In genomic region chr6:83126807-83127206, GRCh38 we compare ENCODE assay signal across 1 cellular context.
TF ChIP-seq lines count a peak whose summit lies in the region.

No MANE protein-coding gene starts in this region.

TF ChIP-seq in K562, 482 proteins besides CTCF, POLR2A, EP300 and RAD21:
- TF ChIP-seq ZNF23 (CRISPR knock-in tag; IDR thresholded peaks at IDR 0.05) = no peak
- no peak for TF ChIP-seq TBP (optimal IDR thresholded peaks at IDR 0.05; ENCODE audit: low read depth, low read length)
- TF ChIP-seq HNRNPLL (IDR thresholded peaks at IDR 0.05; ENCODE audit: low read depth, low read length, poor library complexity, severe bottlenecking) = no peak
- TF ChIP-seq TEAD1 (CRISPR knock-in tag; IDR thresholded peaks at IDR 0.05) = no peak
- no peak for TF ChIP-seq ELK1 (CRISPR knock-in tag; IDR thresholded peaks at IDR 0.05)
- TF ChIP-seq KDM2B (CRISPR knock-in tag; IDR thresholded peaks at IDR 0.05) = no peak
- TF ChIP-seq MAFF (IDR thresholded peaks at IDR 0.05; ENCODE audit: low read length) = peak; percentile 52
- TF ChIP-seq RBM25 (IDR thresholded peaks at IDR 0.05; ENCODE audit: low read depth, low read length, severe bottlenecking) = no peak
- no peak for TF ChIP-seq ZMIZ1 (IDR thresholded peaks at IDR 0.05; ENCODE audit: low read depth in 2 of 2, low read length in 2 of 2)
- no peak for TF ChIP-seq POLR2G (IDR thresholded peaks at IDR 0.05; ENCODE audit: low read depth, low read length)
- peak; percentile 89 for TF ChIP-seq C11orf30 (IDR thresholded peaks at IDR 0.05; ENCODE audit: low read depth)
- TF ChIP-seq PATZ1 (CRISPR knock-in tag; IDR thresholded peaks at IDR 0.05; ENCODE audit: borderline replicate concordance) = no peak
- TF ChIP-seq NR2C1 (IDR thresholded peaks at IDR 0.05) = no peak
- no peak for TF ChIP-seq NR2C1 (tag; IDR thresholded peaks at IDR 0.05)
- no peak for TF ChIP-seq MAX (CRISPR knock-in tag; IDR thresholded peaks at IDR 0.05)
- TF ChIP-seq NR2F6 (CRISPR knock-in tag; IDR thresholded peaks at IDR 0.05) = no peak
- TF ChIP-seq MAFK (IDR thresholded peaks at IDR 0.05; ENCODE audit: low read length) = peak; percentile 68
- TF ChIP-seq MXD1 (CRISPR knock-in tag; IDR thresholded peaks at IDR 0.05; ENCODE audit: borderline replicate concordance, poor library complexity, severe bottlenecking) = no peak
- no peak for TF ChIP-seq ERF (CRISPR knock-in tag; IDR thresholded peaks at IDR 0.05)
- TF ChIP-seq SLC30A9 (CRISPR knock-in tag; IDR thresholded peaks at IDR 0.05) = no peak
- no peak for TF ChIP-seq ZNF184 (CRISPR knock-in tag; IDR thresholded peaks at IDR 0.05)
- no peak for TF ChIP-seq MITF (IDR thresholded peaks at IDR 0.05)
- TF ChIP-seq ZNF316 (IDR thresholded peaks at IDR 0.05) = peak; percentile 94
- no peak for TF ChIP-seq PREB (CRISPR knock-in tag; IDR thresholded peaks at IDR 0.05)
- TF ChIP-seq MAFG (tag; conservative IDR thresholded peaks at IDR 0.05) = peak; percentile 59
- TF ChIP-seq SMARCB1 (IDR thresholded peaks at IDR 0.05; ENCODE audit: insufficient read length, low read depth) = no peak
- no peak for TF ChIP-seq ZEB2 (IDR thresholded peaks at IDR 0.05)
- TF ChIP-seq NFE2 (IDR thresholded peaks at IDR 0.05; ENCODE audit: low read depth) = peak; percentile 54; the same call in 1 of the 2 replicates
- no peak for TF ChIP-seq POLR2AphosphoS2 (IDR thresholded peaks at IDR 0.05; ENCODE audit: low read length)
- TF ChIP-seq ZFX (CRISPR knock-in tag; IDR thresholded peaks at IDR 0.05) = no peak
- no peak for TF ChIP-seq ESRRB (CRISPR knock-in tag; IDR thresholded peaks at IDR 0.05; ENCODE audit: borderline replicate concordance)
- TF ChIP-seq HMGXB4 (CRISPR knock-in tag; IDR thresholded peaks at IDR 0.05) = no peak
- no peak for TF ChIP-seq ZNF165 (CRISPR knock-in tag; IDR thresholded peaks at IDR 0.05; ENCODE audit: borderline replicate concordance)
